In the genomic region with DNA sequence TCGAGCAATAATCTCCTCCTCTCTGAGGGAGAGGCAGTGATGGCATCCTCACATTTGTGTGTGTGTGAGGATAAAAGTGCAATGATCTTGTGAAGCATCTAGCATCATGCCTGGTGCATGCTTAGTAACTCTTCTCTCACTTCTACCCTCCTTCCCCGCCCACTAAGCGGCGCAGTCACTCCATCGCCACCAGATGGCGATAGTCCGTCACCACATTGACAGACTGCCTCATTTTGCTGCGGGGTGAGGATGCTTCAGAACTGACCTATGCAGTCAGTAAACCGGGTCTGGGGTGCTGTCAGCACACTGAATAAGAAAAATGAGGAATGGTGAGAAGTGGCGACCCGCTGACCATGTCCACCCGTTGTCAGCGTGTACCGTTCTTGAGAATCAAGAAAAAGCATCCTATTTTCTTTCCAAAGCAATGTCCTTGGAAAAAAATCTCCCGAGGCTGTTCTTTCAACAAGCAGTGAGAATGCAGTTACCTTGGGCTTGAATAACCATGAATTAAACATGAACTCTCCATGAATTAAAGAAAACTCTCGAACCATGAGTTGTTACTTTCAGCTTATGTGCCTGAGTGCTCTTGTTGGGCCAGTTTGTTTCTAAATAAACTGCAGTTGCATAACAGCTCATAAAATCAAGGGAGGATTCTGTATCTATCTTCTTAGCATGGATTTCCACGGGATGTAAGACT, we compare ENCODE assay signal across 1 cellular context.
TF ChIP-seq lines count a peak whose summit lies in the region.

No MANE protein-coding gene starts in this region.

TF ChIP-seq in SK-N-SH treated with all-trans-retinoic acid at 6 μM for 48 hours, 23 proteins besides CTCF, POLR2A, EP300 and RAD21 (continued from another document):
- no peak for TF ChIP-seq ZC3H10 (CRISPR knock-in tag; IDR thresholded peaks at IDR 0.05)
- TF ChIP-seq ZFP3 (CRISPR knock-in tag; IDR thresholded peaks at IDR 0.05), result no peak
